Comparison of ENCODE assay signal across 21 cellular contexts in the genomic region with DNA sequence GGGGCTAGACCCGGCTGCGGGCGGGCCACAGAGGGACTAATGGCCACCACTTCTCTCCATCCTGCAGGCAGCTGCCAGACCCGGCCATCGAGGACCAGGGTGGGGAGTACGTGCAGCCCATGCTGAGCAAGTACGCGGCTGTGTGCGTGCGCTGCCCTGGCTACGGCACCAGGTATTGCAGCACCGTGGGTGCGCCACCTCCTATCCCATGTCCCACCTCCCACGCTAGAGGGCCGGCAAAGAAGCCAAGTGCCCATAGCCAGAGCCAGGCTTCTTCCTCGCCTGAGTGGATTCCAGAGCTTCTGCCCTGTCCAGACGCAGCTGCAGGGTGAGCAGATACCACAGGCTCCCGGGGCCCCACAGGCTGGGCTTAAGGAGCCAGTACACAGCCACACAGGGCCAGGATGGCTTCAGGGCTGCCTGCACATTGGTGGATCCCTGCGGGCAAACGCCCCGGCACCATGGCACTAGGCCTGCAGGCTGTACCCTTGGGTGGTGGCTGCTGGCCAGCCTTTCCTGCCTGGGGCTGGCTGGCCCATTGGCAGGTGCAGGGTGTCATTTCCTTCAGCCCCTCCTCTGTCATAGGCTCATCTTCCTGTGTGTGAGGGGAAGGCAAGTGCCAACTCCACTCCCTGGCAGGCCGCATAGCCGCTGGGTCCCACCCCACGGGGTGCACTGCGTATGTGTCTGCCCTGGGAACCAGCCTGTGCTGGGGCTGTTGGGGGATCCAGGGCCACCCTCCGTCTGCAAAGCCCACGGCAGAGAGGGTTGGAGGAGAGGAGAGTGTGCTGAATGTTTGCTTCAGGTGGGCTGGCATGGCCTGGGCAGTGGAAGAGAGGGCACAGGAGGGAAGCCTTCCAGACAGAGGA. TPM values are rescaled to one million over a fixed set of nuclear protein-coding genes. Genes with fewer than 3 reads are reported as not detected.
DNase-seq lines count a peak whose midpoint lies in the region; ATAC-seq, FAIRE-seq and TF ChIP-seq lines count a peak whose summit lies in the region.
"Had no signal": no experiment of that assay in that cellular context is flagged by ENCODE, and none has a peak within 500 bp of the region (broad histone marks: within the 10 kb centered on the region; RNA-seq: fewer than 3 reads in every experiment).

No MANE protein-coding gene starts in this region.

- no peaks in the 10 kb centered on the region for H3K79me2 ChIP-seq in HepG2 (ENCODE audit: insufficient read depth, low read length)

- H3K4me2 ChIP-seq in HepG2 (ENCODE audit: low read depth, low read length) = no peak overlapping the region
- H3K4me2 ChIP-seq: A549 had no signal

- H2AFZ ChIP-seq in HepG2 (ENCODE audit: low read length) = no peak overlapping the region

- H4K20me1 ChIP-seq in HepG2 (ENCODE audit: insufficient read depth, low read length) = no peaks in the 10 kb centered on the region

- in situ Hi-C loops in HepG2 (cut with HindIII; ENCODE audit: extremely low pct_ligation_motif_present, low pct_unique_long_range_greater_than_20kb) = no loop called here

- no peaks in the 10 kb centered on the region for H3K4me1 ChIP-seq in BE2C
- H3K4me1 ChIP-seq in HepG2 (ENCODE audit: insufficient read depth, low read length) = no peaks in the 10 kb centered on the region
- H3K4me1 ChIP-seq in testis = no peaks in the 10 kb centered on the region
- H3K4me1 ChIP-seq: A549 had no signal

- H3K4me1 Mint-ChIP-seq in T-helper 17 cell = peaks cover 9% of the 10 kb centered on the region
- H3K4me1 Mint-ChIP-seq: stimulated activated memory B cell treated with anti-CD40 and anti-IgM and Interleukin-4, amounts not matched to agents 10 μg/mL and 1 μg/mL and 100 μg/mL, for 72 hours had no signal

- H3K27me3 ChIP-seq in BE2C (no peaks in the 10 kb centered on the region), HepG2 (ENCODE audit: control insufficient read depth in 1 of 2, insufficient read depth in 2 of 2, low read length in 2 of 2) (no peaks in the 10 kb centered on the region), testis (no peaks in the 10 kb centered on the region)

- H3K36me3 Mint-ChIP-seq in T-helper 17 cell (ENCODE audit: low read depth) = no peaks in the 10 kb centered on the region

- POLR2A ChIA-PET in HepG2 (lab: Yijun Ruan, JAX) = no interaction called here

- H3K27ac Mint-ChIP-seq in T-helper 17 cell = peak overlapping the region; percentile 47
- H3K27ac Mint-ChIP-seq: activated naive CD4-positive, alpha-beta T cell treated with anti-CD3 and anti-CD28 coated beads, Interleukin-2, amount 10 ng/mL, durations not matched to agents 7 days and 5 days; stimulated activated memory B cell treated with anti-CD40 and anti-IgM and Interleukin-4, amounts not matched to agents 10 μg/mL and 1 μg/mL and 100 μg/mL, for 72 hours had no signal

- 98% methylated on average over 9 of the region's 27 CpGs for WGBS in HepG2 (ENCODE audit: low lambda C conversion rate)
- 92 to 93% methylated on average over 20 to 27 of the region's 27 CpGs for WGBS in testis, 2 donors

- intact Hi-C loops in HepG2 (cut with micrococcal nuclease; ENCODE audit: unreplicated experiment) (no loop called here), testis (cut with DNase I; ENCODE audit: low total_unique reads) (no loop called here)

- no peak overlapping the region for H3K4me3 Mint-ChIP-seq in T-helper 17 cell
- H3K4me3 Mint-ChIP-seq: activated naive CD4-positive, alpha-beta T cell treated with anti-CD3 and anti-CD28 coated beads, Interleukin-2, amount 10 ng/mL, durations not matched to agents 7 days and 5 days; activated T-cell treated with anti-CD3 and anti-CD28 coated beads, Interleukin-2, amount 50 U/mL, for 24 hours; naive thymus-derived CD8-positive, alpha-beta T cell; stimulated activated memory B cell treated with anti-CD40 and anti-IgM and Interleukin-4, amounts not matched to agents 10 μg/mL and 1 μg/mL and 100 μg/mL, for 72 hours had no signal

- CTCF ChIA-PET in HepG2 (lab: Yijun Ruan, JAX; ENCODE audit: low intra/inter-chr PET ratio, low total read pairs) = no interaction called here

- no peak for TF ChIP-seq RAD21 in HepG2 (CRISPR knock-in tag; IDR thresholded peaks at IDR 0.05)

- no peaks in the 10 kb centered on the region for H3K36me3 ChIP-seq in BE2C
- peaks cover 0 to 12% of the 10 kb centered on the region in 2 experiments; a peak in 2 of 5 replicates for H3K36me3 ChIP-seq in HepG2 (replicated peaks in 1 of 2; ENCODE audit: control insufficient read depth in 1 of 2, insufficient read depth in 2 of 2, low read length in 2 of 2)
- H3K36me3 ChIP-seq in testis (ENCODE audit: low read depth, missing control alignments) = no peaks in the 10 kb centered on the region

- TF ChIP-seq EP300 in HepG2 (IDR thresholded peaks at IDR 0.05; ENCODE audit: low read depth in 2 of 2, low read length in 2 of 2) (no peak), HepG2 (CRISPR knock-in tag; IDR thresholded peaks at IDR 0.05; ENCODE audit: borderline replicate concordance) (no peak)

- no peak for FAIRE-seq in HepG2 (lab: Jason Lieb, UNC)
- FAIRE-seq: A549, frontal cortex, G401.6 had no signal

- ATAC-seq in T-helper 17 cell (no peak), HepG2 (no peak)
- ATAC-seq: A549; naive thymus-derived CD8-positive, alpha-beta T cell; stimulated activated memory B cell treated with anti-CD40 and anti-IgM and Interleukin-4, amounts not matched to agents 10 μg/mL and 1 μg/mL and 100 μg/mL, for 72 hours had no signal

- H3K4me3 ChIP-seq in BE2C (ENCODE audit: low read depth, low read length) (no peak overlapping the region), HepG2 (replicated peaks in 1 of 3; ENCODE audit: insufficient read depth in 1 of 3, low read depth in 2 of 3, low read length in 3 of 3) (no peak overlapping the region), testis (no peak overlapping the region)
- H3K4me3 ChIP-seq: A549, thoracic aorta had no signal

- H3K9ac ChIP-seq in HepG2 (ENCODE audit: insufficient read depth, low read depth, low read length) = no peak overlapping the region

- H3K27me3 Mint-ChIP-seq in T-helper 17 cell = no peaks in the 10 kb centered on the region
- H3K27me3 Mint-ChIP-seq: activated naive CD4-positive, alpha-beta T cell treated with anti-CD3 and anti-CD28 coated beads, Interleukin-2, amount 10 ng/mL, durations not matched to agents 7 days and 5 days; activated T-cell treated with anti-CD3 and anti-CD28 coated beads, Interleukin-2, amount 50 U/mL, for 24 hours; naive thymus-derived CD8-positive, alpha-beta T cell; stimulated activated memory B cell treated with anti-CD40 and anti-IgM and Interleukin-4, amounts not matched to agents 10 μg/mL and 1 μg/mL and 100 μg/mL, for 72 hours had no signal

- DNase-seq in BE2C (peak; percentile 75), T-helper 17 cell (no peak), HepG2 (ENCODE audit: low spot score) (no peak), testis (no peak), AG20443 (ENCODE audit: low spot score) (no peak)
- DNase-seq in effector CD4-positive, alpha-beta T cell = no peak
- DNase-seq: activated naive CD4-positive, alpha-beta T cell treated with anti-CD3 and anti-CD28 coated beads, Interleukin-2, amount 10 ng/mL, durations not matched to agents 7 days and 5 days; activated T-cell treated with anti-CD3 and anti-CD28 coated beads, Interleukin-2, amount 50 U/mL, for 24 hours; mesendoderm; naive thymus-derived CD8-positive, alpha-beta T cell; NCI-H1436; NCI-H510A treated with DMSO at 0.1 percent for 48 hours; T1000 had no signal

- BruUV-seq in HepG2 (replicated peaks; lab: Mats Ljungman, UMichigan) = no TSS peak

- H3K9me3 ChIP-seq in BE2C = no peaks in the 10 kb centered on the region
- no peaks in the 10 kb centered on the region for H3K9me3 ChIP-seq in T-helper 17 cell (ENCODE audit: control insufficient read depth, low read length, poor library complexity, severe bottlenecking)
- H3K9me3 ChIP-seq in HepG2 (ENCODE audit: low read length) = no peaks in the 10 kb centered on the region
- no peaks in the 10 kb centered on the region for H3K9me3 ChIP-seq in testis
- H3K9me3 ChIP-seq: A549, thoracic aorta had no signal

- TF ChIP-seq POLR2A in HepG2 (IDR thresholded peaks at IDR 0.05; ENCODE audit: insufficient read depth in 1 of 2, low read depth in 2 of 2, low read length in 2 of 2) = no peak
- no peak for TF ChIP-seq POLR2A in testis (IDR thresholded peaks at IDR 0.05)

- H3K27ac ChIP-seq in HepG2 (ENCODE audit: extremely low read length, insufficient read depth, low read length) (no peak overlapping the region), testis (no peak overlapping the region)
- H3K27ac ChIP-seq: A549, C4-2B, epithelial cell of prostate, HL-60, thoracic aorta had no signal

- TF ChIP-seq CTCF in BE2C (IDR thresholded peaks at IDR 0.05; ENCODE audit: low read depth, low read length) (peak; percentile 38; the same call in 1 of the 2 replicates), HepG2 (CRISPR knock-in tag; IDR thresholded peaks at IDR 0.05) (no peak), testis (IDR thresholded peaks at IDR 0.05) (no peak)

RNA-seq across cellular contexts. Expression of gene DGCR8, which starts 16.5 kb away (rescaled TPM):
- polyA plus RNA-seq in BE2C (2012; ENCODE audit: insufficient read depth, insufficient read length, low read depth) = 59.5 TPM
- total RNA-seq in T-helper 17 cell = 10 to 100 TPM; 32.0 to 37.9 TPM
- 14.8 and 23.2 TPM in 2 replicates for total RNA-seq in HepG2 (2016; rRNA removed; fragmentation: Illumina TruSeq; extraction: Trizol)
- total RNA-seq in HepG2 (2016; cell fraction: cytosol; rRNA removed; fragmentation: Illumina TruSeq; extraction: Trizol; ENCODE audit: low read depth) = 6.6 and 9.7 TPM in 2 replicates
- 12.0 and 23.2 TPM in 2 replicates for total RNA-seq in HepG2 (2016; cell fraction: insoluble cytoplasmic fraction; rRNA removed; fragmentation: Illumina TruSeq; extraction: Trizol)
- 9.0 and 9.2 TPM in 2 replicates for total RNA-seq in HepG2 (2016; cell fraction: membrane; rRNA removed; fragmentation: Illumina TruSeq; extraction: Trizol)
- 31.9 and 36.2 TPM in 2 replicates for total RNA-seq in HepG2 (2016; cell fraction: nucleus; rRNA removed; fragmentation: Illumina TruSeq; extraction: Trizol)
- polyA plus RNA-seq in HepG2 (2011; rRNA removed) = 10.2 and 14.6 TPM in 2 replicates
- polyA plus RNA-seq in HepG2 (2011; cell fraction: cytosol; rRNA removed) = 5.7 and 6.4 TPM in 2 replicates
- polyA plus RNA-seq in HepG2 (2011; cell fraction: nucleus; rRNA removed) = 78.1 and 81.2 TPM in 2 replicates
- polyA plus RNA-seq in HepG2 (2012) = 11.5 and 13.9 TPM in 2 replicates
- polyA plus RNA-seq in HepG2 (2016; cell fraction: cytosol; fragmentation: Illumina TruSeq; extraction: Trizol; ENCODE audit: low read depth) = 2.2 and 2.4 TPM in 2 replicates
- 11.4 and 14.1 TPM in 2 replicates for polyA plus RNA-seq in HepG2 (2016; cell fraction: insoluble cytoplasmic fraction; fragmentation: Illumina TruSeq; extraction: Trizol; ENCODE audit: low read depth)
- polyA plus RNA-seq in HepG2 (2016; cell fraction: membrane; fragmentation: Illumina TruSeq; extraction: Trizol; ENCODE audit: low read depth) = 4.9 TPM in 2 replicates
- polyA plus RNA-seq in HepG2 (2016; cell fraction: nucleus; fragmentation: Illumina TruSeq; extraction: Trizol; ENCODE audit: insufficient read depth, low read depth) = 67.7 and 78.1 TPM in 2 replicates
- polyA minus RNA-seq in HepG2 (2011; rRNA and poly(A)+ RNA removed; ENCODE audit: low replicate concordance) = 25.9 and 28.5 TPM in 2 replicates
- 4.4 and 5.3 TPM in 2 replicates for polyA minus RNA-seq in HepG2 (2011; cell fraction: cytosol; rRNA and poly(A)+ RNA removed)
- 31.7 and 34.0 TPM in 2 replicates for polyA minus RNA-seq in HepG2 (2011; cell fraction: nucleus; rRNA and poly(A)+ RNA removed)
- 10 to 100 TPM; 64.8 to 83.7 TPM for total RNA-seq in testis
- polyA plus RNA-seq in testis (ENCODE audit: insufficient read depth, low read depth, low replicate concordance) = 44.4 TPM

RNA-seq across cellular contexts. Expression of gene TANGO2, which starts 42.6 kb away (rescaled TPM):
- polyA plus RNA-seq in BE2C (2012; ENCODE audit: insufficient read depth, insufficient read length, low read depth) = 8.0 TPM
- total RNA-seq in T-helper 17 cell (10 to 100 TPM; 31.7 to 44.3 TPM), HepG2 (2016; rRNA removed; fragmentation: Illumina TruSeq; extraction: Trizol) (12.1 and 12.9 TPM in 2 replicates), testis (10 to 100 TPM; 13.5 to 21.5 TPM)
- total RNA-seq in HepG2 (2016; cell fraction: cytosol; rRNA removed; fragmentation: Illumina TruSeq; extraction: Trizol; ENCODE audit: low read depth) = 7.0 and 7.5 TPM in 2 replicates
- total RNA-seq in HepG2 (2016; cell fraction: insoluble cytoplasmic fraction; rRNA removed; fragmentation: Illumina TruSeq; extraction: Trizol) = 11.8 and 12.2 TPM in 2 replicates
- 17.5 and 20.9 TPM in 2 replicates for total RNA-seq in HepG2 (2016; cell fraction: membrane; rRNA removed; fragmentation: Illumina TruSeq; extraction: Trizol)
- 7.2 and 10.6 TPM in 2 replicates for total RNA-seq in HepG2 (2016; cell fraction: nucleus; rRNA removed; fragmentation: Illumina TruSeq; extraction: Trizol)
- polyA plus RNA-seq in HepG2 (2011; rRNA removed) (14.8 and 20.8 TPM in 2 replicates), testis (ENCODE audit: insufficient read depth, low read depth, low replicate concordance) (19.0 TPM)
- 17.4 and 18.3 TPM in 2 replicates for polyA plus RNA-seq in HepG2 (2011; cell fraction: cytosol; rRNA removed)
- 24.2 and 25.5 TPM in 2 replicates for polyA plus RNA-seq in HepG2 (2011; cell fraction: nucleus; rRNA removed)
- polyA plus RNA-seq in HepG2 (2012) = 5.0 and 9.6 TPM in 2 replicates
- 8.1 TPM in 2 replicates for polyA plus RNA-seq in HepG2 (2016; cell fraction: cytosol; fragmentation: Illumina TruSeq; extraction: Trizol; ENCODE audit: low read depth)
- 10.1 and 14.2 TPM in 2 replicates for polyA plus RNA-seq in HepG2 (2016; cell fraction: insoluble cytoplasmic fraction; fragmentation: Illumina TruSeq; extraction: Trizol; ENCODE audit: low read depth)
- 14.1 and 15.1 TPM in 2 replicates for polyA plus RNA-seq in HepG2 (2016; cell fraction: membrane; fragmentation: Illumina TruSeq; extraction: Trizol; ENCODE audit: low read depth)
- polyA plus RNA-seq in HepG2 (2016; cell fraction: nucleus; fragmentation: Illumina TruSeq; extraction: Trizol; ENCODE audit: insufficient read depth, low read depth) = 17.4 and 18.4 TPM in 2 replicates
- polyA minus RNA-seq in HepG2 (2011; rRNA and poly(A)+ RNA removed; ENCODE audit: low replicate concordance) = 34.8 and 39.9 TPM in 2 replicates
- 9.8 and 10.9 TPM in 2 replicates for polyA minus RNA-seq in HepG2 (2011; cell fraction: cytosol; rRNA and poly(A)+ RNA removed)
- polyA minus RNA-seq in HepG2 (2011; cell fraction: nucleus; rRNA and poly(A)+ RNA removed) = 8.9 and 9.0 TPM in 2 replicates

RNA-seq across cellular contexts. Expression of gene ARVCF, which starts 46.9 kb away (rescaled TPM):
- polyA plus RNA-seq in BE2C (2012; ENCODE audit: insufficient read depth, insufficient read length, low read depth) = 335 TPM
- total RNA-seq in T-helper 17 cell (1 to 10 TPM; 1.3 to 2.8 TPM), HepG2 (2016; rRNA removed; fragmentation: Illumina TruSeq; extraction: Trizol) (10.4 and 17.7 TPM in 2 replicates), testis (10 to 100 TPM; 43.2 to 57.7 TPM)
- 3.9 and 4.0 TPM in 2 replicates for total RNA-seq in HepG2 (2016; cell fraction: cytosol; rRNA removed; fragmentation: Illumina TruSeq; extraction: Trizol; ENCODE audit: low read depth)
- total RNA-seq in HepG2 (2016; cell fraction: insoluble cytoplasmic fraction; rRNA removed; fragmentation: Illumina TruSeq; extraction: Trizol) = 8.1 and 18.0 TPM in 2 replicates
- total RNA-seq in HepG2 (2016; cell fraction: membrane; rRNA removed; fragmentation: Illumina TruSeq; extraction: Trizol) = 3.8 and 4.0 TPM in 2 replicates
- 20.2 and 20.4 TPM in 2 replicates for total RNA-seq in HepG2 (2016; cell fraction: nucleus; rRNA removed; fragmentation: Illumina TruSeq; extraction: Trizol)
- polyA plus RNA-seq in HepG2 (2011; rRNA removed) (16.4 and 23.8 TPM in 2 replicates), testis (ENCODE audit: insufficient read depth, low read depth, low replicate concordance) (21.1 TPM)
- polyA plus RNA-seq in HepG2 (2011; cell fraction: cytosol; rRNA removed) = 8.4 and 13.1 TPM in 2 replicates
- 152 and 182 TPM in 2 replicates for polyA plus RNA-seq in HepG2 (2011; cell fraction: nucleus; rRNA removed)
- polyA plus RNA-seq in HepG2 (2012) = 11.1 and 12.4 TPM in 2 replicates
- polyA plus RNA-seq in HepG2 (2016; cell fraction: cytosol; fragmentation: Illumina TruSeq; extraction: Trizol; ENCODE audit: low read depth) = 0.99 and 1.4 TPM in 2 replicates
- 8.5 and 10.9 TPM in 2 replicates for polyA plus RNA-seq in HepG2 (2016; cell fraction: insoluble cytoplasmic fraction; fragmentation: Illumina TruSeq; extraction: Trizol; ENCODE audit: low read depth)
- 2.0 and 2.3 TPM in 2 replicates for polyA plus RNA-seq in HepG2 (2016; cell fraction: membrane; fragmentation: Illumina TruSeq; extraction: Trizol; ENCODE audit: low read depth)
- 42.2 and 48.6 TPM in 2 replicates for polyA plus RNA-seq in HepG2 (2016; cell fraction: nucleus; fragmentation: Illumina TruSeq; extraction: Trizol; ENCODE audit: insufficient read depth, low read depth)
- polyA minus RNA-seq in HepG2 (2011; rRNA and poly(A)+ RNA removed; ENCODE audit: low replicate concordance) = 1.2 and 26.6 TPM in 2 replicates
- 9.2 and 12.0 TPM in 2 replicates for polyA minus RNA-seq in HepG2 (2011; cell fraction: cytosol; rRNA and poly(A)+ RNA removed)
- polyA minus RNA-seq in HepG2 (2011; cell fraction: nucleus; rRNA and poly(A)+ RNA removed) = 28.6 and 29.7 TPM in 2 replicates

RNA-seq across cellular contexts. Expression of gene RANBP1, which starts 52.4 kb away (rescaled TPM):
- 518 TPM for polyA plus RNA-seq in BE2C (2012; ENCODE audit: insufficient read depth, insufficient read length, low read depth)
- 10 to 100 TPM; 65.7 to 75.2 TPM for total RNA-seq in T-helper 17 cell
- 492 and 544 TPM in 2 replicates for total RNA-seq in HepG2 (2016; rRNA removed; fragmentation: Illumina TruSeq; extraction: Trizol)
- 261 and 299 TPM in 2 replicates for total RNA-seq in HepG2 (2016; cell fraction: cytosol; rRNA removed; fragmentation: Illumina TruSeq; extraction: Trizol; ENCODE audit: low read depth)
- 488 and 609 TPM in 2 replicates for total RNA-seq in HepG2 (2016; cell fraction: insoluble cytoplasmic fraction; rRNA removed; fragmentation: Illumina TruSeq; extraction: Trizol)
- 327 and 371 TPM in 2 replicates for total RNA-seq in HepG2 (2016; cell fraction: membrane; rRNA removed; fragmentation: Illumina TruSeq; extraction: Trizol)
- 174 and 196 TPM in 2 replicates for total RNA-seq in HepG2 (2016; cell fraction: nucleus; rRNA removed; fragmentation: Illumina TruSeq; extraction: Trizol)
- polyA plus RNA-seq in HepG2 (2011; rRNA removed) = 167 and 181 TPM in 2 replicates
- polyA plus RNA-seq in HepG2 (2011; cell fraction: cytosol; rRNA removed) = 186 and 192 TPM in 2 replicates
- polyA plus RNA-seq in HepG2 (2011; cell fraction: nucleus; rRNA removed) = 148 and 170 TPM in 2 replicates
- 127 and 149 TPM in 2 replicates for polyA plus RNA-seq in HepG2 (2012)
- polyA plus RNA-seq in HepG2 (2016; cell fraction: cytosol; fragmentation: Illumina TruSeq; extraction: Trizol; ENCODE audit: low read depth) = 239 and 293 TPM in 2 replicates
- polyA plus RNA-seq in HepG2 (2016; cell fraction: insoluble cytoplasmic fraction; fragmentation: Illumina TruSeq; extraction: Trizol; ENCODE audit: low read depth) = 614 and 703 TPM in 2 replicates
- 272 and 323 TPM in 2 replicates for polyA plus RNA-seq in HepG2 (2016; cell fraction: membrane; fragmentation: Illumina TruSeq; extraction: Trizol; ENCODE audit: low read depth)
- 346 and 368 TPM in 2 replicates for polyA plus RNA-seq in HepG2 (2016; cell fraction: nucleus; fragmentation: Illumina TruSeq; extraction: Trizol; ENCODE audit: insufficient read depth, low read depth)
- polyA minus RNA-seq in HepG2 (2011; rRNA and poly(A)+ RNA removed; ENCODE audit: low replicate concordance) = 156 and 233 TPM in 2 replicates
- polyA minus RNA-seq in HepG2 (2011; cell fraction: cytosol; rRNA and poly(A)+ RNA removed) = 76.0 and 88.9 TPM in 2 replicates
- polyA minus RNA-seq in HepG2 (2011; cell fraction: nucleus; rRNA and poly(A)+ RNA removed) = 52.2 and 57.9 TPM in 2 replicates
- 100 to 1,000 TPM; 284 to 318 TPM for total RNA-seq in testis
- polyA plus RNA-seq in testis (ENCODE audit: insufficient read depth, low read depth, low replicate concordance) = 247 TPM

RNA-seq across cellular contexts. Expression of gene TRMT2A, which starts 53.5 kb away (rescaled TPM):
- 221 TPM for polyA plus RNA-seq in BE2C (2012; ENCODE audit: insufficient read depth, insufficient read length, low read depth)
- 10 to 100 TPM; 77.1 to 85.5 TPM for total RNA-seq in T-helper 17 cell
- total RNA-seq in HepG2 (2016; rRNA removed; fragmentation: Illumina TruSeq; extraction: Trizol) = 18.4 and 30.3 TPM in 2 replicates
- 11.5 and 14.4 TPM in 2 replicates for total RNA-seq in HepG2 (2016; cell fraction: cytosol; rRNA removed; fragmentation: Illumina TruSeq; extraction: Trizol; ENCODE audit: low read depth)
- 16.2 and 32.5 TPM in 2 replicates for total RNA-seq in HepG2 (2016; cell fraction: insoluble cytoplasmic fraction; rRNA removed; fragmentation: Illumina TruSeq; extraction: Trizol)
- total RNA-seq in HepG2 (2016; cell fraction: membrane; rRNA removed; fragmentation: Illumina TruSeq; extraction: Trizol) = 15.5 and 21.4 TPM in 2 replicates
- total RNA-seq in HepG2 (2016; cell fraction: nucleus; rRNA removed; fragmentation: Illumina TruSeq; extraction: Trizol) = 35.9 and 49.2 TPM in 2 replicates
- polyA plus RNA-seq in HepG2 (2011; rRNA removed) = 24.0 and 30.8 TPM in 2 replicates
- polyA plus RNA-seq in HepG2 (2011; cell fraction: cytosol; rRNA removed) = 12.3 and 19.2 TPM in 2 replicates
- polyA plus RNA-seq in HepG2 (2011; cell fraction: nucleus; rRNA removed) = 251 and 263 TPM in 2 replicates
- 17.6 and 20.5 TPM in 2 replicates for polyA plus RNA-seq in HepG2 (2012)
- polyA plus RNA-seq in HepG2 (2016; cell fraction: cytosol; fragmentation: Illumina TruSeq; extraction: Trizol; ENCODE audit: low read depth) = 7.7 TPM in 2 replicates
- 20.9 and 22.1 TPM in 2 replicates for polyA plus RNA-seq in HepG2 (2016; cell fraction: insoluble cytoplasmic fraction; fragmentation: Illumina TruSeq; extraction: Trizol; ENCODE audit: low read depth)
- 11.9 and 13.0 TPM in 2 replicates for polyA plus RNA-seq in HepG2 (2016; cell fraction: membrane; fragmentation: Illumina TruSeq; extraction: Trizol; ENCODE audit: low read depth)
- 95.8 and 103 TPM in 2 replicates for polyA plus RNA-seq in HepG2 (2016; cell fraction: nucleus; fragmentation: Illumina TruSeq; extraction: Trizol; ENCODE audit: insufficient read depth, low read depth)
- polyA minus RNA-seq in HepG2 (2011; rRNA and poly(A)+ RNA removed; ENCODE audit: low replicate concordance) = 51.2 and 62.1 TPM in 2 replicates
- polyA minus RNA-seq in HepG2 (2011; cell fraction: cytosol; rRNA and poly(A)+ RNA removed) = 10.6 and 13.6 TPM in 2 replicates
- 48.9 and 53.0 TPM in 2 replicates for polyA minus RNA-seq in HepG2 (2011; cell fraction: nucleus; rRNA and poly(A)+ RNA removed)
- total RNA-seq in testis = 100 to 1,000 TPM in 1 of 2 donors, 10 to 100 TPM in 1; 97.2 to 122 TPM
- polyA plus RNA-seq in testis (ENCODE audit: insufficient read depth, low read depth, low replicate concordance) = 82.7 TPM
